ENCODE assay signal across 17 cellular contexts in genomic region chr19:14141041-14141440, GRCh38. TPM values are rescaled to one million over a fixed set of nuclear protein-coding genes. Genes with fewer than 3 reads are reported as not detected.
DNase-seq lines count a peak whose midpoint lies in the region; ATAC-seq lines count a peak whose summit lies in the region.
"Had no signal": no experiment of that assay in that cellular context is flagged by ENCODE, and none has a peak within 500 bp of the region (broad histone marks: within the 10 kb centered on the region; RNA-seq: fewer than 3 reads in every experiment).

No MANE protein-coding gene starts in this region.

- H3K4me1 Mint-ChIP-seq in activated CD4-positive, alpha-beta T cell treated with anti-CD3 and anti-CD28 coated beads for 36 hours = peaks cover 48% of the 10 kb centered on the region
- H3K4me1 Mint-ChIP-seq in activated naive CD4-positive, alpha-beta T cell treated with anti-CD3 and anti-CD28 coated beads, Interleukin-2, amount 50 U/mL, for 24 hours = peaks cover 48% of the 10 kb centered on the region
- peaks cover 43% of the 10 kb centered on the region for H3K4me1 Mint-ChIP-seq in activated naive CD4-positive, alpha-beta T cell treated with anti-CD3 and anti-CD28 coated beads for 36 hours (ENCODE audit: low read depth)
- peaks cover 42% of the 10 kb centered on the region for H3K4me1 Mint-ChIP-seq in stimulated activated naive CD8-positive, alpha-beta T cell treated with anti-CD3 and anti-CD28 coated beads, Interleukin-15, amount 100 ng/mL, for 72 hours
- peaks cover 17 to 29% of the 10 kb centered on the region in 2 donors for H3K4me1 Mint-ChIP-seq in immature natural killer cell

- POLR2A ChIA-PET in activated CD4-positive, alpha-beta T cell treated with anti-CD3 and anti-CD28 coated beads for 36 hours (lab: Charles Lee) = interaction anchor here (0.6 kb wide), 1 partner anchor 223 kb away, joined by 3 read pairs; no protein-coding TSS in a partner anchor

- H3K36me3 Mint-ChIP-seq in activated CD4-positive, alpha-beta T cell treated with anti-CD3 and anti-CD28 coated beads for 36 hours (ENCODE audit: low read depth) = peaks cover 11% of the 10 kb centered on the region
- H3K36me3 Mint-ChIP-seq in activated naive CD4-positive, alpha-beta T cell treated with anti-CD3 and anti-CD28 coated beads, Interleukin-2, amount 50 U/mL, for 24 hours = peaks cover 8% of the 10 kb centered on the region
- H3K36me3 Mint-ChIP-seq in activated naive CD4-positive, alpha-beta T cell treated with anti-CD3 and anti-CD28 coated beads for 36 hours (ENCODE audit: low read depth) = peaks cover 9% of the 10 kb centered on the region
- peaks cover 0 to 4% (median 0%) of the 10 kb centered on the region in 3 donors for H3K36me3 Mint-ChIP-seq in immature natural killer cell

- H3K27me3 Mint-ChIP-seq in activated CD4-positive, alpha-beta T cell treated with anti-CD3 and anti-CD28 coated beads for 36 hours = no peaks in the 10 kb centered on the region
- no peaks in the 10 kb centered on the region for H3K27me3 Mint-ChIP-seq in activated naive CD4-positive, alpha-beta T cell treated with anti-CD3 and anti-CD28 coated beads, Interleukin-2, amount 50 U/mL, for 24 hours
- no peaks in the 10 kb centered on the region for H3K27me3 Mint-ChIP-seq in activated naive CD4-positive, alpha-beta T cell treated with anti-CD3 and anti-CD28 coated beads for 36 hours (ENCODE audit: low read depth)
- no peaks in the 10 kb centered on the region for H3K27me3 Mint-ChIP-seq in stimulated activated naive CD8-positive, alpha-beta T cell treated with anti-CD3 and anti-CD28 coated beads, Interleukin-15, amount 100 ng/mL, for 72 hours
- peaks cover 0 to 11% (median 4%) of the 10 kb centered on the region in 3 donors for H3K27me3 Mint-ChIP-seq in immature natural killer cell (ENCODE audit: low read depth in 3 of 3)
- H3K27me3 Mint-ChIP-seq: CD4-positive, alpha-beta memory T cell had no signal

- no peak for ATAC-seq in activated CD4-positive, alpha-beta T cell treated with anti-CD3 and anti-CD28 coated beads for 36 hours
- no peak for ATAC-seq in stimulated activated naive CD8-positive, alpha-beta T cell treated with anti-CD3 and anti-CD28 coated beads, Interleukin-15, Interleukin-2, amounts not matched to agents 100 U/mL and 50 U/mL, for 24 hours
- no peak for ATAC-seq in stimulated activated naive CD8-positive, alpha-beta T cell treated with anti-CD3 and anti-CD28 coated beads, Interleukin-15, amount 100 ng/mL, for 72 hours
- ATAC-seq: A549 had no signal

- CTCF ChIA-PET in activated CD4-positive, alpha-beta T cell treated with anti-CD3 and anti-CD28 coated beads for 36 hours (lab: Charles Lee) = interaction anchor here (0.7 to 0.8 kb wide), 2 partner anchors 11 to 216 kb away, joined by 3 to 4 read pairs; no protein-coding TSS in a partner anchor
- CTCF ChIA-PET in activated naive CD4-positive, alpha-beta T cell treated with anti-CD3 and anti-CD28 coated beads for 36 hours (lab: Charles Lee) = interaction anchor here (2.7 kb wide), 1 partner anchor 207 kb away, joined by 15 read pairs; no protein-coding TSS in a partner anchor

- intact Hi-C loops in activated CD4-positive, alpha-beta T cell treated with anti-CD3 and anti-CD28 coated beads for 36 hours (cut with DNase I, micrococcal nuclease) = no loop called here
- intact Hi-C loops in activated naive CD4-positive, alpha-beta T cell treated with anti-CD3 and anti-CD28 coated beads for 36 hours (cut with micrococcal nuclease) = no loop called here

- DNase-seq in activated CD4-positive, alpha-beta T cell treated with anti-CD3 and anti-CD28 coated beads for 36 hours = peak; percentile 38
- no peak for DNase-seq in activated CD4-positive, alpha-beta T cell treated with anti-CD3 and anti-CD28 coated beads, Interleukin-2, amount 50 U/mL, for 1 hour
- DNase-seq in activated naive CD4-positive, alpha-beta T cell treated with anti-CD3 and anti-CD28 coated beads for 36 hours = no peak
- peak; percentile 26 for DNase-seq in stimulated activated naive CD8-positive, alpha-beta T cell treated with anti-CD3 and anti-CD28 coated beads, Interleukin-15, Interleukin-2, amounts not matched to agents 100 U/mL and 50 U/mL, for 24 hours
- DNase-seq in stimulated activated naive CD8-positive, alpha-beta T cell treated with anti-CD3 and anti-CD28 coated beads, Interleukin-15, amount 100 ng/mL, for 72 hours = no peak
- no peak for DNase-seq in immature natural killer cell
- DNase-seq: AML-193; CD4-positive, alpha-beta memory T cell; DMS153; DMS79; GDM1; GM23248 had no signal

- H3K27ac Mint-ChIP-seq in activated CD4-positive, alpha-beta T cell treated with anti-CD3 and anti-CD28 coated beads for 36 hours = no peak overlapping the region
- peak overlapping the region; percentile 62 for H3K27ac Mint-ChIP-seq in activated naive CD4-positive, alpha-beta T cell treated with anti-CD3 and anti-CD28 coated beads, Interleukin-2, amount 50 U/mL, for 24 hours
- no peak overlapping the region for H3K27ac Mint-ChIP-seq in activated naive CD4-positive, alpha-beta T cell treated with anti-CD3 and anti-CD28 coated beads for 36 hours
- H3K27ac Mint-ChIP-seq in stimulated activated naive CD8-positive, alpha-beta T cell treated with anti-CD3 and anti-CD28 coated beads, Interleukin-15, amount 100 ng/mL, for 72 hours = no peak overlapping the region
- H3K27ac Mint-ChIP-seq in immature natural killer cell = peak overlapping the region in 1 of 6 donors; percentile 8

- no peak overlapping the region for H3K4me3 Mint-ChIP-seq in activated CD4-positive, alpha-beta T cell treated with anti-CD3 and anti-CD28 coated beads for 36 hours
- peak overlapping the region; percentile 11 for H3K4me3 Mint-ChIP-seq in activated naive CD4-positive, alpha-beta T cell treated with anti-CD3 and anti-CD28 coated beads, Interleukin-2, amount 50 U/mL, for 24 hours
- no peak overlapping the region for H3K4me3 Mint-ChIP-seq in activated naive CD4-positive, alpha-beta T cell treated with anti-CD3 and anti-CD28 coated beads for 36 hours
- no peak overlapping the region for H3K4me3 Mint-ChIP-seq in stimulated activated naive CD8-positive, alpha-beta T cell treated with anti-CD3 and anti-CD28 coated beads, Interleukin-15, amount 100 ng/mL, for 72 hours
- no peak overlapping the region for H3K4me3 Mint-ChIP-seq in immature natural killer cell
- H3K4me3 Mint-ChIP-seq: CD4-positive, alpha-beta memory T cell had no signal

- no peaks in the 10 kb centered on the region for H3K9me3 Mint-ChIP-seq in activated CD4-positive, alpha-beta T cell treated with anti-CD3 and anti-CD28 coated beads for 36 hours (ENCODE audit: low read depth)
- H3K9me3 Mint-ChIP-seq in activated naive CD4-positive, alpha-beta T cell treated with anti-CD3 and anti-CD28 coated beads, Interleukin-2, amount 50 U/mL, for 24 hours = no peaks in the 10 kb centered on the region
- H3K9me3 Mint-ChIP-seq in activated naive CD4-positive, alpha-beta T cell treated with anti-CD3 and anti-CD28 coated beads for 36 hours = no peaks in the 10 kb centered on the region
- H3K9me3 Mint-ChIP-seq in stimulated activated naive CD8-positive, alpha-beta T cell treated with anti-CD3 and anti-CD28 coated beads, Interleukin-15, amount 100 ng/mL, for 72 hours = no peaks in the 10 kb centered on the region
- no peaks in the 10 kb centered on the region for H3K9me3 Mint-ChIP-seq in immature natural killer cell
- H3K9me3 Mint-ChIP-seq: CD4-positive, alpha-beta memory T cell had no signal

RNA-seq across cellular contexts. Expression of gene ASF1B, which starts 4.7 kb away (rescaled TPM):
- 10 to 100 TPM; 64.6 to 70.4 TPM for total RNA-seq in activated CD4-positive, alpha-beta T cell treated with anti-CD3 and anti-CD28 coated beads for 36 hours
- 10 to 100 TPM; 54.7 to 56.6 TPM for total RNA-seq in activated naive CD4-positive, alpha-beta T cell treated with anti-CD3 and anti-CD28 coated beads for 36 hours
- 10 to 100 TPM in 1 of 3 donors, 1 to 10 TPM in 2; 7.0 to 11.8 (median 9.7) TPM for polyA plus RNA-seq in immature natural killer cell

RNA-seq across cellular contexts. Expression of gene PRKACA, which starts 23.5 kb away (rescaled TPM):
- total RNA-seq in activated CD4-positive, alpha-beta T cell treated with anti-CD3 and anti-CD28 coated beads for 36 hours = 10 to 100 TPM; 58.1 to 68.7 TPM
- total RNA-seq in activated naive CD4-positive, alpha-beta T cell treated with anti-CD3 and anti-CD28 coated beads for 36 hours = 10 to 100 TPM; 48.2 to 60.0 TPM
- polyA plus RNA-seq in immature natural killer cell = 1 to 10 TPM in 2 of 3 donors, under 1 TPM in 1; 0.64 to 1.7 (median 1.4) TPM

RNA-seq across cellular contexts. Expression of gene SAMD1, which starts 50.5 kb away (rescaled TPM):
- total RNA-seq in activated CD4-positive, alpha-beta T cell treated with anti-CD3 and anti-CD28 coated beads for 36 hours = 10 to 100 TPM; 72.9 to 73.8 TPM
- 10 to 100 TPM; 50.9 to 53.0 TPM for total RNA-seq in activated naive CD4-positive, alpha-beta T cell treated with anti-CD3 and anti-CD28 coated beads for 36 hours
- polyA plus RNA-seq in immature natural killer cell = 1 to 10 TPM in 2 of 3 donors, not detected in 1; 1.6 to 3.1 TPM

RNA-seq across cellular contexts. Expression of gene C19orf67, which starts 55.5 kb away (rescaled TPM):
- total RNA-seq in activated CD4-positive, alpha-beta T cell treated with anti-CD3 and anti-CD28 coated beads for 36 hours = under 1 TPM; 0.21 to 0.39 TPM
- not detected for total RNA-seq in activated naive CD4-positive, alpha-beta T cell treated with anti-CD3 and anti-CD28 coated beads for 36 hours
- polyA plus RNA-seq in immature natural killer cell = not detected
- total RNA-seq: Daoy, GM23248, H4 had no signal
- polyA plus RNA-seq: A549; BJ; CD4-positive, alpha-beta memory T cell; GM23248 had no signal

Comparison
In these comparisons a context has a peak if more than half of its experiments do, and no peak if none do; other contexts are left out.
1. DNase-seq: peak in activated CD4-positive, alpha-beta T cell treated with anti-CD3 and anti-CD28 coated beads for 36 hours (single experiment) and stimulated activated naive CD8-positive, alpha-beta T cell treated with anti-CD3 and anti-CD28 coated beads, Interleukin-15, Interleukin-2, amounts not matched to agents 100 U/mL and 50 U/mL, for 24 hours (single experiment); none in activated CD4-positive, alpha-beta T cell treated with anti-CD3 and anti-CD28 coated beads, Interleukin-2, amount 50 U/mL, for 1 hour (single experiment), activated naive CD4-positive, alpha-beta T cell treated with anti-CD3 and anti-CD28 coated beads for 36 hours (single experiment), stimulated activated naive CD8-positive, alpha-beta T cell treated with anti-CD3 and anti-CD28 coated beads, Interleukin-15, amount 100 ng/mL, for 72 hours (0 of 2) and immature natural killer cell (0 of 3).